ENCODE assay signal across 8 cellular contexts in the genomic region with DNA sequence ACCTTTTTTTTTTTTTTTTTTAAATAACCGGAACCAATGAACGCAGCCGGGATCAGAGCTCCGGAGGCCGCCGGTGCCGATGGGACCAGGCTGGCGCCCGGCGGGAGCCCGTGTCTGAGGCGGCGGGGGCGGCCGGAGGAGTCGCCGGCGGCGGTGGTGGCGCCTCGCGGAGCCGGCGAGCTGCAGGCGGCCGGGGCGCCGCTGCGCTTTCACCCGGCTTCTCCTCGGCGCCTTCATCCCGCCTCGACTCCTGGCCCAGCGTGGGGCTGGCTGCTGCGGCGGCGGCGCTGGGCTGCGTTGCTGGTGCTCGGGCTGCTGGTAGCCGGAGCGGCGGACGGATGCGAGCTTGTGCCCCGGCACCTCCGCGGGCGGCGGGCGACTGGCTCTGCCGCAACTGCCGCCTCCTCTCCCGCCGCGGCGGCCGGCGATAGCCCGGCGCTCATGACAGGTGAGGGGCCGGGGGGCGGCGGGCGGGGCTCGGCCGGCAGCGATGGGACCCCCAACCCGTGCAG. TPM values are rescaled to one million over a fixed set of nuclear protein-coding genes. Genes with fewer than 3 reads are reported as not detected.
A peak's percentile ranks its signal among the peaks of the same experiment; 100 is the strongest.
DNase-seq lines count a peak whose midpoint lies in the region; ATAC-seq and TF ChIP-seq lines count a peak whose summit lies in the region.

No MANE protein-coding gene starts in this region.

- no peak overlapping the region for H3K27ac Mint-ChIP-seq in WTC11

- peaks cover 31% of the 10 kb centered on the region for H3K4me1 ChIP-seq in mammary epithelial cell (ENCODE audit: insufficient read depth, low read length)

- CTCF ChIA-PET in WTC11 (lab: Charles Lee): interaction anchor here (0.7 to 1.8 kb wide), 9 partner anchors 31 to 909 kb away, joined by 3 to 9 read pairs (median 3); no protein-coding TSS in a partner anchor
- CTCF ChIA-PET in mammary epithelial cell (lab: Charles Lee; ENCODE audit: low non-redundant PET): interaction anchor here (0.6 to 0.7 kb wide), 3 partner anchors 13 to 584 kb away, joined by 3 to 9 read pairs (median 8); no protein-coding TSS in a partner anchor

- peak overlapping the region; percentile 49 for H3K9ac ChIP-seq in mammary epithelial cell (ENCODE audit: insufficient read depth, low read length)

- peaks cover 61% of the 10 kb centered on the region for H3K4me1 Mint-ChIP-seq in WTC11

- H2AFZ ChIP-seq in mammary epithelial cell (ENCODE audit: low read depth, low read length): peak overlapping the region; percentile 68

- H3K27me3 ChIP-seq in mammary epithelial cell (ENCODE audit: insufficient read depth, low read length): no peaks in the 10 kb centered on the region
- no peaks in the 10 kb centered on the region for H3K27me3 ChIP-seq in kidney epithelial cell (ENCODE audit: control insufficient read depth, insufficient read depth, low read length)

- H3K9me3 Mint-ChIP-seq in WTC11: no peaks in the 10 kb centered on the region

- 0% methylated on average over 3 of the region's 70 CpGs for WGBS in mammary epithelial cell (ENCODE audit: low coverage, missing lambda C conversion rate)

- H3K36me3 ChIP-seq in mammary epithelial cell (ENCODE audit: insufficient read depth, low read length) (no peaks in the 10 kb centered on the region), kidney epithelial cell (ENCODE audit: control insufficient read depth, insufficient read depth, low read length) (no peaks in the 10 kb centered on the region)

- peak overlapping the region; percentile 58 for H3K4me3 ChIP-seq in Jurkat, Clone E6-1 (ENCODE audit: low read length)
- peak overlapping the region; percentile 61 to 80 (median 77) for H3K4me3 ChIP-seq in mammary epithelial cell (replicated peaks in 1 of 3; ENCODE audit: insufficient read depth in 1 of 3, low read depth in 2 of 3, low read length in 3 of 3)
- H3K4me3 ChIP-seq in kidney epithelial cell (ENCODE audit: low read depth, low read length): peak overlapping the region; percentile 62

- H3K27me3 Mint-ChIP-seq in WTC11 (ENCODE audit: low read depth): peaks cover 7% of the 10 kb centered on the region; the same call in 1 of the 2 replicates

- BruUV-seq in mammary epithelial cell (replicated peaks; lab: Mats Ljungman, UMichigan): no TSS peak

- ATAC-seq in GM21723 (IDR thresholded peaks at IDR 0.05; ENCODE audit: unreplicated experiment): peak; percentile 27
- ATAC-seq in WTC11: peak; percentile 5

- H3K36me3 Mint-ChIP-seq in WTC11: no peaks in the 10 kb centered on the region

- H3K27ac ChIP-seq in mammary epithelial cell (ENCODE audit: insufficient read depth, low read depth, low read length): peak overlapping the region; percentile 57

- in situ Hi-C loops in mammary epithelial cell (cut with MboI; ENCODE audit: low sequenced_read_pairs in 2 of 2): loop anchor here in 1 of 2 donors (25.0 kb wide), 1 partner anchor 126 kb away; no protein-coding TSS in a partner anchor

- no peaks in the 10 kb centered on the region for H3K9me3 ChIP-seq in mammary epithelial cell (replicated peaks; ENCODE audit: insufficient read depth, low read length)

- POLR2A ChIA-PET in WTC11 (lab: Charles Lee): interaction anchor here (0.6 to 0.7 kb wide), 5 partner anchors 39 to 831 kb away, joined by 3 to 5 read pairs (median 5); no protein-coding TSS in a partner anchor

- TF ChIP-seq CTCF in WTC11 (IDR thresholded peaks at IDR 0.05): no peak
- TF ChIP-seq CTCF in mammary epithelial cell (conservative IDR thresholded peaks at IDR 0.05 in 1 of 2, IDR thresholded peaks at IDR 0.05 in 1 of 2; ENCODE audit: extremely low read depth in 1 of 2, insufficient read depth in 1 of 2, low read depth in 1 of 2, low read length in 2 of 2): no peak
- TF ChIP-seq CTCF in kidney epithelial cell (IDR thresholded peaks at IDR 0.05; ENCODE audit: insufficient read depth, low read length, poor library complexity, severe bottlenecking): no peak

- DNase-seq in GM03348 (ENCODE audit: low spot score): peak; percentile 68
- DNase-seq in Jurkat, Clone E6-1 (ENCODE audit: low read depth, low spot score): no peak
- peak; percentile 55 for DNase-seq in WTC11 (ENCODE audit: low spot score)
- DNase-seq in mammary epithelial cell: peak; percentile 57
- DNase-seq in kidney epithelial cell (ENCODE audit: low read depth): no peak
- peak; percentile 45 for DNase-seq in stimulated activated CD4-positive, alpha-beta T cell treated with anti-CD3 and anti-CD28 coated beads, Interleukin-4, amount 100 ng/mL, for 24 hours
- DNase-seq in medulla oblongata (ENCODE audit: extremely low spot score): no peak

- no peaks in the 10 kb centered on the region for H4K20me1 ChIP-seq in mammary epithelial cell (ENCODE audit: insufficient read depth, low read length)

- peaks cover 65% of the 10 kb centered on the region for H3K79me2 ChIP-seq in mammary epithelial cell (ENCODE audit: insufficient read depth, low read length)

- intact Hi-C loops in mammary epithelial cell (cut with micrococcal nuclease): loop anchor here (1.0 to 10.0 kb wide), 7 partner anchors 34 to 536 kb away; partner anchors contain the start of genes RBPJ and TBC1D19

- peak overlapping the region; percentile 87 for H3K4me2 ChIP-seq in mammary epithelial cell (ENCODE audit: insufficient read depth, low read depth, low read length)

- dilution Hi-C loops in mammary epithelial cell (cut with HindIII; ENCODE audit: low sequenced_read_pairs): no loop called here

- peak overlapping the region; percentile 94 for H3K4me3 Mint-ChIP-seq in WTC11

TF ChIP-seq in WTC11, 78 proteins besides CTCF, POLR2A, EP300 and RAD21 (continues in another document):
- TF ChIP-seq ZNF219 (CRISPR knock-in tag; IDR thresholded peaks at IDR 0.05; ENCODE audit: borderline replicate concordance): peak; percentile 37; the same call in 1 of the 2 replicates
- no peak for TF ChIP-seq ATF3 (CRISPR knock-in tag; conservative IDR thresholded peaks at IDR 0.05)
- no peak for TF ChIP-seq MLX (CRISPR knock-in tag; IDR thresholded peaks at IDR 0.05)
- 0 out of 2 replicates have a peak, but pooled peaks have one; percentile 13 for TF ChIP-seq ESRRA (CRISPR knock-in tag; IDR thresholded peaks at IDR 0.05; ENCODE audit: borderline replicate concordance)
- TF ChIP-seq RELA (CRISPR knock-in tag; IDR thresholded peaks at IDR 0.05; ENCODE audit: borderline replicate concordance): no peak
- TF ChIP-seq, protein P1, sequence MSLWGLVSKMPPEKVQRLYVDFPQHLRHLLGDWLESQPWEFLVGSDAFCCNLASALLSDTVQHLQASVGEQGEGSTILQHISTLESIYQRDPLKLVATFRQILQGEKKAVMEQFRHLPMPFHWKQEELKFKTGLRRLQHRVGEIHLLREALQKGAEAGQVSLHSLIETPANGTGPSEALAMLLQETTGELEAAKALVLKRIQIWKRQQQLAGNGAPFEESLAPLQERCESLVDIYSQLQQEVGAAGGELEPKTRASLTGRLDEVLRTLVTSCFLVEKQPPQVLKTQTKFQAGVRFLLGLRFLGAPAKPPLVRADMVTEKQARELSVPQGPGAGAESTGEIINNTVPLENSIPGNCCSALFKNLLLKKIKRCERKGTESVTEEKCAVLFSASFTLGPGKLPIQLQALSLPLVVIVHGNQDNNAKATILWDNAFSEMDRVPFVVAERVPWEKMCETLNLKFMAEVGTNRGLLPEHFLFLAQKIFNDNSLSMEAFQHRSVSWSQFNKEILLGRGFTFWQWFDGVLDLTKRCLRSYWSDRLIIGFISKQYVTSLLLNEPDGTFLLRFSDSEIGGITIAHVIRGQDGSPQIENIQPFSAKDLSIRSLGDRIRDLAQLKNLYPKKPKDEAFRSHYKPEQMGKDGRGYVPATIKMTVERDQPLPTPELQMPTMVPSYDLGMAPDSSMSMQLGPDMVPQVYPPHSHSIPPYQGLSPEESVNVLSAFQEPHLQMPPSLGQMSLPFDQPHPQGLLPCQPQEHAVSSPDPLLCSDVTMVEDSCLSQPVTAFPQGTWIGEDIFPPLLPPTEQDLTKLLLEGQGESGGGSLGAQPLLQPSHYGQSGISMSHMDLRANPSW (CRISPR knock-in tag; conservative IDR thresholded peaks at IDR 0.05; ENCODE audit: low read depth): no peak
- no peak for TF ChIP-seq PRDM15 (CRISPR knock-in tag; IDR thresholded peaks at IDR 0.05)

RNA-seq across cellular contexts. Expression of gene STIM2, which starts 0.3 kb away (rescaled TPM):
- 35.8 TPM for polyA plus RNA-seq in Jurkat, Clone E6-1 (2012; ENCODE audit: insufficient read depth, insufficient read length)
- total RNA-seq in WTC11 (2021) (20.1 to 22.4 TPM (median 20.9 TPM) in 3 replicates), mammary epithelial cell (10 to 100 TPM; 37.9 to 56.0 TPM), kidney epithelial cell (12.0 and 15.3 TPM in 2 replicates)
- 28.3 TPM for polyA plus RNA-seq in mammary epithelial cell
- 18.9 TPM for polyA minus RNA-seq in mammary epithelial cell

Comparison
In these comparisons a context has a peak if more than half of its experiments do, and no peak if none do; other contexts are left out.
1. DNase-seq: peak in GM03348 (single experiment), WTC11 (single experiment), mammary epithelial cell (single experiment) and stimulated activated CD4-positive, alpha-beta T cell treated with anti-CD3 and anti-CD28 coated beads, Interleukin-4, amount 100 ng/mL, for 24 hours (single experiment); none in Jurkat, Clone E6-1 (single experiment), kidney epithelial cell (single experiment) and medulla oblongata (single experiment).
2. Peak in every context shown above with its lines, with median percentiles within 50 percentile points of each other: H3K4me3 ChIP-seq.